Comparison of ENCODE assay signal across 16 cellular contexts in genomic region chr7:72272479-72272878, GRCh38.
DNase-seq lines count a peak whose midpoint lies in the region; TF ChIP-seq lines count a peak whose summit lies in the region.
"Had no signal": no experiment of that assay in that cellular context is flagged by ENCODE, and none has a peak within 500 bp of the region (broad histone marks: within the 10 kb centered on the region; RNA-seq: fewer than 3 reads in every experiment).

No MANE protein-coding gene starts in this region.

- intact Hi-C loops in vagina (cut with DNase I), result no loop called here
- intact Hi-C loops in MCF 10A (cut with micrococcal nuclease), result no loop called here

- H3K4me3 Mint-ChIP-seq in MCF 10A (ENCODE audit: unreplicated experiment), result no peak overlapping the region
- H3K4me3 Mint-ChIP-seq: B cell; CD4-positive, alpha-beta T cell; CD8-positive, alpha-beta T cell had no signal

- TF ChIP-seq POLR2A in vagina (IDR thresholded peaks at IDR 0.05), result no peak

- CTCF ChIA-PET in MCF 10A (lab: Yijun Ruan, JAX), result interaction anchor here (0.6 kb wide), 1 partner anchor 173 kb away, joined by 3 read pairs; no protein-coding TSS in a partner anchor

- no peak for TF ChIP-seq CTCF in osteoblast (IDR thresholded peaks at IDR 0.05; ENCODE audit: extremely low read depth, low read depth, low read length)
- TF ChIP-seq CTCF in vagina (IDR thresholded peaks at IDR 0.05), result no peak
- no peak for TF ChIP-seq CTCF in MCF 10A (IDR thresholded peaks at IDR 0.05; ENCODE audit: unreplicated experiment)

- peaks cover 4% of the 10 kb centered on the region for H3K4me1 Mint-ChIP-seq in MCF 10A (ENCODE audit: insufficient read depth, unreplicated experiment)
- H3K4me1 Mint-ChIP-seq: B cell had no signal

- H3K9me3 ChIP-seq in osteoblast (ENCODE audit: low read depth, low read length) (no peaks in the 10 kb centered on the region), vagina (no peaks in the 10 kb centered on the region)
- H3K9me3 ChIP-seq: A549, Caco-2 had no signal

- no peak overlapping the region for H3K27ac Mint-ChIP-seq in MCF 10A (ENCODE audit: low read depth, unreplicated experiment)
- H3K27ac Mint-ChIP-seq: B cell; CD4-positive, alpha-beta T cell; CD8-positive, alpha-beta T cell had no signal

- H3K9me3 Mint-ChIP-seq in MCF 10A (ENCODE audit: unreplicated experiment), result peaks cover 14% of the 10 kb centered on the region

- H3K4me3 ChIP-seq in osteoblast (ENCODE audit: insufficient read depth, low read length) (no peak overlapping the region), vagina (no peak overlapping the region)
- H3K4me3 ChIP-seq: A549; BLaER1 treated with 17β-estradiol and CSF1 and Interleukin-3, amounts not matched to agents 10 nM and 100 nM had no signal

- H3K79me2 ChIP-seq in osteoblast (ENCODE audit: insufficient read depth, low read length), result no peaks in the 10 kb centered on the region

- POLR2A ChIA-PET in MCF 10A (lab: Yijun Ruan, JAX), result no interaction called here

- no peaks in the 10 kb centered on the region for H4K20me1 ChIP-seq in osteoblast (ENCODE audit: insufficient read depth, low read length)
- H4K20me1 ChIP-seq: BLaER1 treated with 17β-estradiol and CSF1 and Interleukin-3, amounts not matched to agents 10 nM and 100 nM had no signal

- no peak overlapping the region for H2AFZ ChIP-seq in osteoblast (ENCODE audit: low read length)

- H3K4me1 ChIP-seq in osteoblast (ENCODE audit: insufficient read depth, low read length) (no peaks in the 10 kb centered on the region), vagina (peaks cover 11% of the 10 kb centered on the region)
- H3K4me1 ChIP-seq: A549; BLaER1 treated with 17β-estradiol and CSF1 and Interleukin-3, amounts not matched to agents 10 nM and 100 nM; Caco-2 had no signal

- no peak overlapping the region for H3K4me2 ChIP-seq in osteoblast (ENCODE audit: insufficient read depth, low read length)
- H3K4me2 ChIP-seq: A549; BLaER1 treated with 17β-estradiol and CSF1 and Interleukin-3, amounts not matched to agents 10 nM and 100 nM had no signal

- peak; percentile 47 for DNase-seq in Ammon's horn (ENCODE audit: low spot score)
- peak; percentile 11 for DNase-seq in osteoblast (ENCODE audit: insufficient read length, low spot score, missing footprints)
- no peak for DNase-seq in vagina (ENCODE audit: extremely low spot score in 2 of 2)
- DNase-seq in NK-92 treated with Interleukin-12 subunit alpha and Interleukin-12 subunit beta, amount 100 ng/mL, for 24 hours (lab: John Stamatoyannopoulos, UW), result no peak
- no peak for DNase-seq in MCF 10A (ENCODE audit: unreplicated experiment)
- DNase-seq: Caco-2; Calu3; CD4-positive, alpha-beta T cell; CD8-positive, alpha-beta T cell; DMS79 treated with DMSO at 0.1 percent for 48 hours; GF-D8 had no signal

- H3K27ac ChIP-seq in osteoblast (ENCODE audit: low read depth, low read length) (no peak overlapping the region), vagina (peak overlapping the region; percentile 2)
- H3K27ac ChIP-seq: 22Rv1; A549; BLaER1 treated with 17β-estradiol and CSF1 and Interleukin-3, amounts not matched to agents 10 nM and 100 nM; C4-2B had no signal

- H3K36me3 ChIP-seq in osteoblast (ENCODE audit: insufficient read depth, low read length), result no peaks in the 10 kb centered on the region
- H3K36me3 ChIP-seq in vagina, result no peaks in the 10 kb centered on the region
- H3K36me3 ChIP-seq: BLaER1 treated with 17β-estradiol and CSF1 and Interleukin-3, amounts not matched to agents 10 nM and 100 nM had no signal

- H3K36me3 Mint-ChIP-seq in MCF 10A (ENCODE audit: insufficient read depth, unreplicated experiment), result no peaks in the 10 kb centered on the region
- H3K36me3 Mint-ChIP-seq: CD8-positive, alpha-beta T cell had no signal

- H3K27me3 Mint-ChIP-seq in MCF 10A (ENCODE audit: insufficient read depth, unreplicated experiment), result no peaks in the 10 kb centered on the region
- H3K27me3 Mint-ChIP-seq: B cell; CD4-positive, alpha-beta T cell had no signal

- H3K27me3 ChIP-seq in osteoblast (ENCODE audit: insufficient read depth, low read length) (no peaks in the 10 kb centered on the region), vagina (no peaks in the 10 kb centered on the region)
- H3K27me3 ChIP-seq: BLaER1 treated with 17β-estradiol and CSF1 and Interleukin-3, amounts not matched to agents 10 nM and 100 nM had no signal

- BruUV-seq in MCF 10A (replicated peaks; lab: Mats Ljungman, UMichigan), result no TSS peak

Comparison
In these comparisons a context has a peak if more than half of its experiments do, and no peak if none do; other contexts are left out.
1. DNase-seq: peak in Ammon's horn (single experiment) and osteoblast (single experiment); none in vagina (0 of 2), NK-92 treated with Interleukin-12 subunit alpha and Interleukin-12 subunit beta, amount 100 ng/mL, for 24 hours (single experiment) and MCF 10A (single experiment).